ENCODE assay signal across 12 cellular contexts in the genomic region with DNA sequence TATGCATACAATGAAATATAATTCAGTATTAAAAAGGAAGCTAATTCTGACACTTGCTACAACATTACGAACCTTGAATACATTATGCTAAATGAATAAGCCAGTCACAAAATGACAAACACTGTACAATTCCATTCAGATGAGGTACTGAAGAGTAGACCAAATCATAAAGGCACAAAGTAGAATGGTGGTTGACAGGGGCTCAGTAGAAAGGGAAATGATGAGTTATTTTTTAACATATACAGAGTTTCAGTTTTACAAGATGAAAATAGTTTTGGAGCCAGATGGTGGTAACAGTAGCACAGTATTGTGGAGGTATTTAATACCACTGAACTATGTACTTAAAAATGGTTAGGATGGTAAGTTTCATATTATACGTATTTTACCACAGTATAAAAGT.
A peak's percentile ranks its signal among the peaks of the same experiment; 100 is the strongest.
DNase-seq lines count a peak whose midpoint lies in the region; ATAC-seq, FAIRE-seq and TF ChIP-seq lines count a peak whose summit lies in the region.
"Had no signal": no experiment of that assay in that cellular context is flagged by ENCODE, and none has a peak within 500 bp of the region (broad histone marks: within the 10 kb centered on the region; RNA-seq: fewer than 3 reads in every experiment).

No MANE protein-coding gene starts in this region.

- H3K36me3 Mint-ChIP-seq in activated CD8-positive, alpha-beta memory T cell treated with anti-CD3 and anti-CD28 coated beads, Interleukin-2, amount 10 ng/mL, durations not matched to agents 7 days and 5 days = peaks cover 2% of the 10 kb centered on the region
- H3K36me3 Mint-ChIP-seq in osteocyte (ENCODE audit: unreplicated experiment) = peaks cover 6% of the 10 kb centered on the region

- FAIRE-seq in keratinocyte (lab: Jason Lieb, UNC) = peak; percentile 9

- H3K4me3 ChIP-seq in keratinocyte (ENCODE audit: control insufficient read depth in 2 of 3, extremely low read depth in 1 of 3, insufficient read depth in 2 of 3, low read depth in 1 of 3, low read length in 3 of 3) = no peak overlapping the region
- H3K4me3 ChIP-seq: ovary had no signal

- no peak overlapping the region for H3K4me3 Mint-ChIP-seq in activated CD8-positive, alpha-beta memory T cell treated with anti-CD3 and anti-CD28 coated beads, Interleukin-2, amount 10 ng/mL, durations not matched to agents 7 days and 5 days
- no peak overlapping the region for H3K4me3 Mint-ChIP-seq in osteocyte (ENCODE audit: unreplicated experiment)
- H3K4me3 Mint-ChIP-seq: T-helper 1 cell treated with Interleukin-12 subunit alpha and Interleukin-12 subunit beta and Interleukin-4 antibody, amounts not matched to agents 30 μg/mL and 1 μg/mL, for 36 hours had no signal

- TF ChIP-seq CTCF in keratinocyte (optimal IDR thresholded peaks at IDR 0.05 in 1 of 3, IDR thresholded peaks at IDR 0.05 in 1 of 3, conservative IDR thresholded peaks at IDR 0.05 in 1 of 3; ENCODE audit: extremely low read depth in 1 of 3, insufficient read depth in 2 of 3, low read length in 3 of 3) (no peak), osteocyte (IDR thresholded peaks at IDR 0.05) (no peak)

- no peaks in the 10 kb centered on the region for H3K27me3 Mint-ChIP-seq in activated CD8-positive, alpha-beta memory T cell treated with anti-CD3 and anti-CD28 coated beads, Interleukin-2, amount 10 ng/mL, durations not matched to agents 7 days and 5 days
- H3K27me3 Mint-ChIP-seq in osteocyte (ENCODE audit: unreplicated experiment) = no peaks in the 10 kb centered on the region

- no peak overlapping the region for H3K27ac Mint-ChIP-seq in activated CD8-positive, alpha-beta memory T cell treated with anti-CD3 and anti-CD28 coated beads, Interleukin-2, amount 10 ng/mL, durations not matched to agents 7 days and 5 days
- no peak overlapping the region for H3K27ac Mint-ChIP-seq in osteocyte (ENCODE audit: unreplicated experiment)
- H3K27ac Mint-ChIP-seq: T-helper 1 cell treated with Interleukin-12 subunit alpha and Interleukin-12 subunit beta and Interleukin-4 antibody, amounts not matched to agents 30 μg/mL and 1 μg/mL, for 36 hours had no signal

- peak; percentile 55 for ATAC-seq in activated CD8-positive, alpha-beta memory T cell treated with anti-CD3 and anti-CD28 coated beads, Interleukin-2, amount 10 ng/mL, durations not matched to agents 7 days and 5 days
- peak; percentile 93 for ATAC-seq in GM21529 (IDR thresholded peaks at IDR 0.05; ENCODE audit: unreplicated experiment)
- peak; percentile 75 for ATAC-seq in HG03103 (IDR thresholded peaks at IDR 0.05; ENCODE audit: low read depth, unreplicated experiment)

- no peak overlapping the region for H2AFZ ChIP-seq in keratinocyte (ENCODE audit: control insufficient read depth, low read length)

- H3K9ac ChIP-seq in keratinocyte (ENCODE audit: control insufficient read depth, extremely low read depth, insufficient read depth, low read length) = no peak overlapping the region

- no peaks in the 10 kb centered on the region for H4K20me1 ChIP-seq in keratinocyte (ENCODE audit: control insufficient read depth, extremely low read depth, insufficient read depth, low read length)

- H3K9me1 ChIP-seq in keratinocyte (ENCODE audit: control insufficient read depth, extremely low read depth, insufficient read depth, low read length) = no peaks in the 10 kb centered on the region

- dilution Hi-C loops in keratinocyte (cut with MboI; ENCODE audit: extremely low pct_ligation_motif_present, low sequenced_read_pairs) = no loop called here

- H3K36me3 ChIP-seq in keratinocyte (ENCODE audit: control insufficient read depth in 2 of 2, extremely low read depth in 1 of 2, insufficient read depth in 2 of 2, low read length in 2 of 2) = no peaks in the 10 kb centered on the region
- H3K36me3 ChIP-seq: ovary had no signal

- DNase-seq in activated CD8-positive, alpha-beta memory T cell treated with anti-CD3 and anti-CD28 coated beads, Interleukin-2, amount 10 ng/mL, durations not matched to agents 7 days and 5 days = no peak
- DNase-seq in activated CD8-positive, alpha-beta memory T cell treated with anti-CD3 and anti-CD28 coated beads, Interleukin-2, amount 50 U/mL, for 4 hours = no peak
- no peak for DNase-seq in keratinocyte (ENCODE audit: low read depth, low spot score)
- DNase-seq in NCI-H1105 (lab: John Stamatoyannopoulos, UW) = no peak
- no peak for DNase-seq in osteocyte (ENCODE audit: extremely low spot score, unreplicated experiment)
- no peak for DNase-seq in NCI-H345 (lab: John Stamatoyannopoulos, UW)
- DNase-seq: HCEC 1CT; ovary; stimulated activated CD4-positive, alpha-beta T cell treated with anti-CD3 and anti-CD28 coated beads, Interleukin-4, amount 100 ng/mL, for 4 hours had no signal

- H3K4me1 ChIP-seq in keratinocyte (ENCODE audit: control insufficient read depth, extremely low read depth, insufficient read depth, low read length) = peaks cover 18% of the 10 kb centered on the region

- peak overlapping the region; percentile 20 for H3K27ac ChIP-seq in keratinocyte (ENCODE audit: control insufficient read depth, insufficient read depth, low read length)
- H3K27ac ChIP-seq: ovary had no signal

- CTCF ChIA-PET in activated CD8-positive, alpha-beta memory T cell treated with anti-CD3 and anti-CD28 coated beads, Interleukin-2, amount 10 ng/mL, durations not matched to agents 7 days and 5 days (lab: Charles Lee) = no interaction called here

- no peaks in the 10 kb centered on the region for H3K27me3 ChIP-seq in keratinocyte (ENCODE audit: control insufficient read depth, extremely low read depth, insufficient read depth, low read length)
- H3K27me3 ChIP-seq: ovary had no signal

- no peaks in the 10 kb centered on the region for H3K79me2 ChIP-seq in keratinocyte (ENCODE audit: control insufficient read depth, insufficient read depth, low read length)

- H3K4me1 Mint-ChIP-seq in activated CD8-positive, alpha-beta memory T cell treated with anti-CD3 and anti-CD28 coated beads, Interleukin-2, amount 10 ng/mL, durations not matched to agents 7 days and 5 days = peaks cover 2% of the 10 kb centered on the region
- H3K4me1 Mint-ChIP-seq in osteocyte (ENCODE audit: unreplicated experiment) = no peaks in the 10 kb centered on the region

- H3K9me3 ChIP-seq in keratinocyte (ENCODE audit: control insufficient read depth, low read depth, low read length) = no peaks in the 10 kb centered on the region
- H3K9me3 ChIP-seq: ovary had no signal

- peaks cover 6% of the 10 kb centered on the region for H3K9me3 Mint-ChIP-seq in activated CD8-positive, alpha-beta memory T cell treated with anti-CD3 and anti-CD28 coated beads, Interleukin-2, amount 10 ng/mL, durations not matched to agents 7 days and 5 days (ENCODE audit: low read depth)
- H3K9me3 Mint-ChIP-seq in osteocyte (ENCODE audit: unreplicated experiment) = peaks cover 25% of the 10 kb centered on the region

- H3K4me2 ChIP-seq in keratinocyte (ENCODE audit: control insufficient read depth, extremely low read depth, insufficient read depth, low read depth, low read length) = no peak overlapping the region
